In genomic region chr1:230600111-230601000, GRCh38 we compare ENCODE assay signal across 20 cellular contexts. TPM values are rescaled to one million over a fixed set of nuclear protein-coding genes. Genes with fewer than 3 reads are reported as not detected.
DNase-seq lines count a peak whose midpoint lies in the region; ATAC-seq, FAIRE-seq and TF ChIP-seq lines count a peak whose summit lies in the region.
"Had no signal": no experiment of that assay in that cellular context is flagged by ENCODE, and none has a peak within 500 bp of the region (broad histone marks: within the 10 kb centered on the region; RNA-seq: fewer than 3 reads in every experiment).

No MANE protein-coding gene starts in this region.

- 87 to 90% methylated on average over 4 of the region's 4 CpGs for WGBS in pancreas, 2 donors

- no peak overlapping the region for H3K4me3 Mint-ChIP-seq in GM23338
- H3K4me3 Mint-ChIP-seq in WTC11 = no peak overlapping the region
- H3K4me3 Mint-ChIP-seq: CD8-positive, alpha-beta memory T cell had no signal

- no peak for TF ChIP-seq POLR2A in GM12891 (IDR thresholded peaks at IDR 0.05; ENCODE audit: low read depth, low read length)

- H3K27ac Mint-ChIP-seq in GM23338 (peak overlapping the region; percentile 64; the same call in 1 of the 2 replicates), WTC11 (peak overlapping the region; percentile 62; the same call in 1 of the 2 replicates)
- H3K27ac Mint-ChIP-seq: CD8-positive, alpha-beta memory T cell had no signal

- TF ChIP-seq CTCF in GM23338 (conservative IDR thresholded peaks at IDR 0.05; ENCODE audit: low read depth in 2 of 2) (no peak), WTC11 (IDR thresholded peaks at IDR 0.05) (no peak), pancreas (IDR thresholded peaks at IDR 0.05) (no peak), tibial artery (IDR thresholded peaks at IDR 0.05) (no peak)

- POLR2A ChIA-PET in WTC11 (lab: Charles Lee) = no interaction called here

- FAIRE-seq in pancreas (lab: Jason Lieb, UNC) = peak; percentile 45
- no peak for FAIRE-seq in GM12891 (lab: Jason Lieb, UNC)
- FAIRE-seq: A204.1, H54, K562 had no signal

- no peaks in the 10 kb centered on the region for H3K79me2 ChIP-seq in GM23338 (replicated peaks; ENCODE audit: insufficient read depth)

- no peaks in the 10 kb centered on the region; the same call in 1 of the 3 replicates for H3K9me3 Mint-ChIP-seq in GM23338
- H3K9me3 Mint-ChIP-seq in WTC11 = peaks cover 61% of the 10 kb centered on the region

- no peaks in the 10 kb centered on the region for H3F3A ChIP-seq in GM23338 (replicated peaks; ENCODE audit: low read depth)

- peak; percentile 99 for ATAC-seq in GM23338
- ATAC-seq in WTC11 = peak; percentile 98
- ATAC-seq in pancreas = no peak
- ATAC-seq: K562, PC-3 had no signal

- no peak overlapping the region for H3K4me2 ChIP-seq in GM23338
- H3K4me2 ChIP-seq: BLaER1 had no signal

- H4K20me1 ChIP-seq in GM23338 (replicated peaks; ENCODE audit: insufficient read depth) = no peaks in the 10 kb centered on the region
- H4K20me1 ChIP-seq: BLaER1 had no signal

- intact Hi-C loops in pancreas (cut with DNase I) = no loop called here
- intact Hi-C loops in tibial artery (cut with DNase I; ENCODE audit: low total_unique reads) = no loop called here

- H3K27me3 ChIP-seq in GM23338 (ENCODE audit: insufficient read depth) (no peaks in the 10 kb centered on the region), pancreas (no peaks in the 10 kb centered on the region), tibial artery (no peaks in the 10 kb centered on the region)
- H3K27me3 ChIP-seq: BLaER1, SJSA1 had no signal

- H3K4me1 Mint-ChIP-seq in GM23338 (peaks cover 6% of the 10 kb centered on the region), WTC11 (peaks cover 19% of the 10 kb centered on the region)
- H3K4me1 Mint-ChIP-seq: CD8-positive, alpha-beta memory T cell had no signal

- H2AFZ ChIP-seq in GM23338 = no peak overlapping the region

- peak; percentile 49 for DNase-seq in GM23338 (ENCODE audit: low spot score)
- DNase-seq in WTC11 (ENCODE audit: low spot score) = no peak
- peak; percentile 42 for DNase-seq in iPS DF 19.7 (ENCODE audit: low read depth, low spot score)
- no peak for DNase-seq in pancreas
- no peak for DNase-seq in mucosa of gallbladder (ENCODE audit: low spot score)
- no peak for DNase-seq in GM12891 (ENCODE audit: insufficient read length, low spot score)
- no peak for DNase-seq in tibial artery
- DNase-seq: CD8-positive, alpha-beta memory T cell; GF-D8; MV-4-11; NCI-H1417; NCI-H187 treated with DMSO at 0.1 percent for 48 hours; NCI-H345; NCI-H774; PC-3 had no signal

- H3K4me1 ChIP-seq in GM23338 (ENCODE audit: insufficient read depth) (no peaks in the 10 kb centered on the region), pancreas (no peaks in the 10 kb centered on the region), tibial artery (no peaks in the 10 kb centered on the region)
- H3K4me1 ChIP-seq: BLaER1, SJSA1 had no signal

- CTCF ChIA-PET in WTC11 (lab: Charles Lee) = interaction anchor here (1.0 kb wide), 1 partner anchor 41 kb away, joined by 4 read pairs; no protein-coding TSS in a partner anchor

- H3K36me3 Mint-ChIP-seq in GM23338 (ENCODE audit: low read depth) = peaks cover 19% of the 10 kb centered on the region
- H3K36me3 Mint-ChIP-seq in WTC11 = peaks cover 9% of the 10 kb centered on the region
- H3K36me3 Mint-ChIP-seq: CD8-positive, alpha-beta memory T cell had no signal

- peaks cover 11% of the 10 kb centered on the region for H3K27me3 Mint-ChIP-seq in GM23338 (ENCODE audit: insufficient read depth, low read depth, poor library complexity)
- peaks cover 3% of the 10 kb centered on the region for H3K27me3 Mint-ChIP-seq in WTC11 (ENCODE audit: low read depth)

- H3K9me3 ChIP-seq in pancreas (no peaks in the 10 kb centered on the region), tibial artery (no peaks in the 10 kb centered on the region)
- H3K9me3 ChIP-seq: SJSA1 had no signal

- no peaks in the 10 kb centered on the region; the same call in 1 of the 2 replicates for H3K9me2 ChIP-seq in GM23338 (ENCODE audit: insufficient read depth)

- H3K4me3 ChIP-seq in GM23338 (no peak overlapping the region), pancreas (no peak overlapping the region), tibial artery (no peak overlapping the region)
- H3K4me3 ChIP-seq: BLaER1, K562, SJSA1 had no signal

- H3K36me3 ChIP-seq in GM23338 (ENCODE audit: insufficient read depth) (no peaks in the 10 kb centered on the region), pancreas (no peaks in the 10 kb centered on the region), tibial artery (no peaks in the 10 kb centered on the region)
- H3K36me3 ChIP-seq: BLaER1, SJSA1 had no signal

- peak overlapping the region; percentile 73 for H3K27ac ChIP-seq in GM23338 (ENCODE audit: low read depth)
- no peak overlapping the region for H3K27ac ChIP-seq in pancreas
- H3K27ac ChIP-seq in tibial artery = no peak overlapping the region
- H3K27ac ChIP-seq: BLaER1, SJSA1 had no signal

TF ChIP-seq in GM23338, 12 proteins besides CTCF, POLR2A, EP300 and RAD21 (continues in another document):
- no peak for TF ChIP-seq CREB1 (CRISPR knock-in tag; IDR thresholded peaks at IDR 0.05; ENCODE audit: low read depth)

TF ChIP-seq in WTC11, 78 proteins besides CTCF, POLR2A, EP300 and RAD21:
- TF ChIP-seq SMAD3 (CRISPR knock-in tag; IDR thresholded peaks at IDR 0.05; ENCODE audit: borderline replicate concordance) (no peak), IRF1 (CRISPR knock-in tag; IDR thresholded peaks at IDR 0.05) (no peak), NR3C1 (CRISPR knock-in tag; conservative IDR thresholded peaks at IDR 0.05; ENCODE audit: low read depth) (no peak), FOXK1 (CRISPR knock-in tag; IDR thresholded peaks at IDR 0.05) (no peak), ZNF138 (CRISPR knock-in tag; conservative IDR thresholded peaks at IDR 0.05) (no peak), NFATC4 (CRISPR knock-in tag; IDR thresholded peaks at IDR 0.05) (no peak)

TF ChIP-seq in GM12891, 5 proteins besides CTCF, POLR2A, EP300 and RAD21:
- TF ChIP-seq POLR2AphosphoS5 (IDR thresholded peaks at IDR 0.05; ENCODE audit: low read depth, low read length) (no peak), TAF1 (IDR thresholded peaks at IDR 0.05; ENCODE audit: low read depth, low read length) (no peak), POU2F2 (IDR thresholded peaks at IDR 0.05; ENCODE audit: low read depth, low read length) (no peak)

RNA-seq across cellular contexts. Expression of gene COG2, which starts 41.9 kb away (rescaled TPM):
- total RNA-seq in GM23338 (2014; rRNA removed; shearing (Covaris generic)) = 38.5 and 53.9 TPM in 2 replicates
- polyA plus RNA-seq in GM23338 (2016; fragmentation: Nextera tagmentation; extraction: Ambion mirVana) (29.2 and 35.8 TPM in 2 replicates), pancreas (10 to 100 TPM in 1 of 2 donors, 1 to 10 TPM in 1; 6.5 to 12.7 TPM)
- total RNA-seq in WTC11 (2021) (30.9 to 32.0 TPM (median 31.1 TPM) in 3 replicates), pancreas (10 to 100 TPM; 12.7 to 17.1 (median 16.0) TPM), mucosa of gallbladder (41.1 TPM)
- 12.5 TPM for polyA plus RNA-seq in GM12891 (2012; ENCODE audit: low read depth, missing spikeins)

Comparison
In these comparisons a context has a peak if more than half of its experiments do, and no peak if none do; other contexts are left out.
1. ATAC-seq: peak in GM23338 (single experiment) and WTC11 (single experiment); none in pancreas (0 of 4).
2. DNase-seq: peak in GM23338 (single experiment) and iPS DF 19.7 (single experiment); none in WTC11 (single experiment), pancreas (0 of 6), mucosa of gallbladder (single experiment), GM12891 (single experiment) and tibial artery (0 of 2).